In genomic region chr16:26649646-26650045, GRCh38 we compare ENCODE assay signal across 15 cellular contexts.
DNase-seq lines count a peak whose midpoint lies in the region; ATAC-seq and TF ChIP-seq lines count a peak whose summit lies in the region.
"Had no signal": no experiment of that assay in that cellular context is flagged by ENCODE, and none has a peak within 500 bp of the region (broad histone marks: within the 10 kb centered on the region; RNA-seq: fewer than 3 reads in every experiment).

No MANE protein-coding gene starts in this region.

- peak; percentile 59 for DNase-seq in NCI-H1105 (lab: John Stamatoyannopoulos, UW)
- peak; percentile 68 for DNase-seq in NCI-H2029 treated with DMSO at 0.1 percent for 48 hours (lab: John Stamatoyannopoulos, UW)
- peak; percentile 72 for DNase-seq in NCI-H69 (lab: John Stamatoyannopoulos, UW)
- peak; percentile 31 for DNase-seq in left kidney (ENCODE audit: low read depth, low spot score)
- DNase-seq in activated CD4-positive, CD25-positive, alpha-beta regulatory T cell treated with anti-CD3 and anti-CD28 coated beads, Interleukin-2, amount 50 U/mL, for 72 hours: no peak
- no peak for DNase-seq in stimulated activated CD4-positive, alpha-beta T cell treated with anti-CD3 and anti-CD28 coated beads, Interleukin-4, amount 100 ng/mL, for 1 hour
- DNase-seq in omental fat pad (ENCODE audit: low spot score): no peak
- DNase-seq: BE2C; CD4-positive, alpha-beta memory T cell; GF-D8; NCI-H524 treated with DMSO at 0.1 percent for 48 hours; RPMI8226; SW 1271 had no signal

- TF ChIP-seq CTCF in omental fat pad (IDR thresholded peaks at IDR 0.05): no peak

- no peak for ATAC-seq in omental fat pad (ENCODE audit: low FRiP score)
- ATAC-seq: GM23338, K562 had no signal

Comparison
In these comparisons a context has a peak if more than half of its experiments do, and no peak if none do; other contexts are left out.
1. DNase-seq: peak in NCI-H1105 (single experiment), NCI-H2029 treated with DMSO at 0.1 percent for 48 hours (single experiment), NCI-H69 (single experiment) and left kidney (single experiment); none in activated CD4-positive, CD25-positive, alpha-beta regulatory T cell treated with anti-CD3 and anti-CD28 coated beads, Interleukin-2, amount 50 U/mL, for 72 hours (single experiment), stimulated activated CD4-positive, alpha-beta T cell treated with anti-CD3 and anti-CD28 coated beads, Interleukin-4, amount 100 ng/mL, for 1 hour (single experiment) and omental fat pad (single experiment).